ENCODE assay signal across 26 cellular contexts in the genomic region with DNA sequence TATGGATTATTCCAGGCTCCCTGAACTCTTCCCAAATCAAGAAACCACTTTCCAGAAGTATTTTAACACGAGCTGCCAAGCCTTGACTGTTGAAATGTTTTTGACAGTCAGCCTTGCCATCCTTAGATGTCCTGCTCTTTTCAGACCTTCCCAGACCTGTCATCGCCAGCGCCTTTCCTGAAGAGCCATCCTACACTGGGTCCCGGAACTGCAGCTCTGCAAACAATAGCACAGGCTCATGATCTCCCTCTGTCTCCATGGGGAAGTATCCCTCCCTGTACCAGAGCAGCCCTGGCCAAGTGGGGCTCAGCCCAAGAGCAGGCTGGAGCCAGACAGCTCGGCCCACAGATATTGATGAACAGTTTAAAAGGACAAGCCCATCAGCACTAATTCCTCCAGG.
A peak's percentile ranks its signal among the peaks of the same experiment; 100 is the strongest.
DNase-seq lines count a peak whose midpoint lies in the region; ATAC-seq and TF ChIP-seq lines count a peak whose summit lies in the region.
"Had no signal": no experiment of that assay in that cellular context is flagged by ENCODE, and none has a peak within 500 bp of the region (broad histone marks: within the 10 kb centered on the region; RNA-seq: fewer than 3 reads in every experiment).

No MANE protein-coding gene starts in this region.

- peak; percentile 56 to 91 (median 86) for ATAC-seq in heart right ventricle
- ATAC-seq in upper lobe of right lung, result no peak
- ATAC-seq: body of pancreas, PC-3 had no signal

- no peak for TF ChIP-seq CTCF in heart right ventricle (IDR thresholded peaks at IDR 0.05)
- no peak for TF ChIP-seq CTCF in upper lobe of right lung (IDR thresholded peaks at IDR 0.05)
- no peak for TF ChIP-seq CTCF in chondrocyte (IDR thresholded peaks at IDR 0.05)

- H3K9me3 ChIP-seq in heart right ventricle (no peaks in the 10 kb centered on the region), upper lobe of right lung (no peaks in the 10 kb centered on the region)
- H3K9me3 ChIP-seq: body of pancreas, suprapubic skin, uterus had no signal

- H3K4me1 ChIP-seq in heart right ventricle (peaks cover 0 to 7% (median 0%) of the 10 kb centered on the region in 9 donors), upper lobe of right lung (no peaks in the 10 kb centered on the region)
- H3K4me1 ChIP-seq: body of pancreas, suprapubic skin, uterus had no signal

- no peaks in the 10 kb centered on the region for H3K9me3 Mint-ChIP-seq in chondrocyte (ENCODE audit: low read depth)
- H3K9me3 Mint-ChIP-seq: activated T-cell treated with anti-CD3 and anti-CD28 coated beads, Interleukin-2, amount 50 U/mL, for 24 hours; CD4-positive, alpha-beta T cell; neural crest cell had no signal

- no peak overlapping the region for H3K27ac Mint-ChIP-seq in chondrocyte (ENCODE audit: unreplicated experiment)
- H3K27ac Mint-ChIP-seq: activated T-cell treated with anti-CD3 and anti-CD28 coated beads, Interleukin-2, amount 50 U/mL, for 24 hours; CD4-positive, alpha-beta T cell had no signal

- H3K4me3 ChIP-seq in heart right ventricle, result no peak overlapping the region
- H3K4me3 ChIP-seq in upper lobe of right lung, result no peak overlapping the region
- H3K4me3 ChIP-seq: body of pancreas, lung, suprapubic skin, uterus had no signal

- intact Hi-C loops in heart right ventricle (cut with DNase I), result loop anchor here in 3 of 10 donors (5.0 to 10.0 kb wide), 3 partner anchors 898 to 903 kb away; no protein-coding TSS in a partner anchor
- intact Hi-C loops in upper lobe of right lung (cut with DNase I), result no loop called here

- H3K36me3 Mint-ChIP-seq in chondrocyte (ENCODE audit: low read depth), result no peaks in the 10 kb centered on the region

- peak; percentile 14 to 39 for DNase-seq in SHP77 (lab: John Stamatoyannopoulos, UW)
- DNase-seq in SHP77 treated with DMSO at 0.1 percent for 48 hours (lab: John Stamatoyannopoulos, UW), result no peak
- peak; percentile 30 for DNase-seq in NCI-H748 treated with DMSO at 0.1 percent for 48 hours (lab: John Stamatoyannopoulos, UW)
- DNase-seq in heart right ventricle, result no peak
- peak; percentile 47 for DNase-seq in upper lobe of right lung
- DNase-seq in midbrain (lab: John Stamatoyannopoulos, UW), result no peak
- no peak for DNase-seq in NCI-H146 treated with DMSO at 0.1 percent for 48 hours (lab: John Stamatoyannopoulos, UW; ENCODE audit: unreplicated experiment)
- no peak for DNase-seq in chondrocyte (ENCODE audit: low spot score)
- DNase-seq: activated CD4-positive, alpha-beta T cell treated with anti-CD3 and anti-CD28 coated beads for 48 hours; activated naive CD4-positive, alpha-beta T cell treated with Interleukin-2 at 50 U/mL for 16 hours; activated T-cell treated with anti-CD3 and anti-CD28 coated beads, Interleukin-2, amount 50 U/mL, for 24 hours; AML-193; body of pancreas; CD4-positive, alpha-beta T cell; GOT3; NCI-H2081; NCI-H446 treated with DMSO at 0.1 percent for 48 hours; PC-3; SIG-M5; stimulated activated naive CD4-positive, alpha-beta T cell; T-helper 9 cell; uterus; WERI-Rb-1 had no signal

- H3K27ac ChIP-seq in heart right ventricle, result no peak overlapping the region
- H3K27ac ChIP-seq in upper lobe of right lung, result no peak overlapping the region
- H3K27ac ChIP-seq: body of pancreas, suprapubic skin, uterus, WERI-Rb-1 had no signal

- H3K36me3 ChIP-seq in heart right ventricle (no peaks in the 10 kb centered on the region), upper lobe of right lung (no peaks in the 10 kb centered on the region)
- H3K36me3 ChIP-seq: suprapubic skin, uterus, WERI-Rb-1 had no signal

- WGBS in heart right ventricle, 2 donors, result 14 to 24% methylated on average over 5 of the region's 5 CpGs

- H3K27me3 ChIP-seq in heart right ventricle, result peaks cover 0 to 42% (median 0%) of the 10 kb centered on the region in 7 donors
- peaks cover 3% of the 10 kb centered on the region for H3K27me3 ChIP-seq in upper lobe of right lung
- H3K27me3 ChIP-seq: body of pancreas, uterus had no signal

- peaks cover 24% of the 10 kb centered on the region for H3K4me1 Mint-ChIP-seq in chondrocyte (ENCODE audit: low read depth)

- no peak overlapping the region for H3K4me3 Mint-ChIP-seq in chondrocyte (ENCODE audit: unreplicated experiment)
- H3K4me3 Mint-ChIP-seq: activated T-cell treated with anti-CD3 and anti-CD28 coated beads, Interleukin-2, amount 50 U/mL, for 24 hours; CD4-positive, alpha-beta T cell; neural crest cell had no signal

- H3K27me3 Mint-ChIP-seq in chondrocyte (ENCODE audit: low read depth), result peaks cover 4% of the 10 kb centered on the region

Comparison
In these comparisons a context has a peak if more than half of its experiments do, and no peak if none do; other contexts are left out.
1. DNase-seq: peak in SHP77 (2 of 2), NCI-H748 treated with DMSO at 0.1 percent for 48 hours (single experiment) and upper lobe of right lung (single experiment); none in SHP77 treated with DMSO at 0.1 percent for 48 hours (single experiment), heart right ventricle (0 of 2), midbrain (single experiment), NCI-H146 treated with DMSO at 0.1 percent for 48 hours (single experiment) and chondrocyte (single experiment).